Comparison of ENCODE assay signal across 8 cellular contexts in the genomic region with DNA sequence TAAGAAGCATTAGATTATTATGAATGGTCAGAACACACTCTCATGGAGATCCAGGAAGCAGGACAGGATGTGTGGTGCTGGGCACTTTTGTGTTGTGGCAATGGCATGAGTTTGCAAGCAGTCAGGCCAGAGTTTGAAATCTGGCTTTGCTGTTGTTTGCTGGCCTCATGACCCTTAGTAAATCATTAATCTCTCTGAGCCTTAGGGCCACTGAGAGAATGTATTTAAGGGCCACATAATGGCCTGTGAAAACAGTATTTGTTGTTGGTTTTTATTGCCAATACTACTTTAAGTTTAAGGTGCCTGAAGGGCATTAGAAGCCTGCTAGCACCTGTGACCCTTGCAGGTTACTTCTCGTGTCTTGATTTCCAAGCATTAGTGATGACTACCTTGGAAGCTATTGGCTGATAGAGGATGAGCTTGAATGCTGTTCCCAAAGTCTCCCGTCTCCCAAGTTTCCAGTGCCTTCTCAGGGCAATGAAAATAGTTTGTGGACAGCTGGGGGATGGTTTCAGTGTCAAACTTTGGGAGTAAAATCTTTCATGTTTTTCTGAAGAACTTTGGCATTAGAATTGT. TPM values are rescaled to one million over a fixed set of nuclear protein-coding genes. Genes with fewer than 3 reads are reported as not detected.
DNase-seq lines count a peak whose midpoint lies in the region; ATAC-seq, FAIRE-seq and TF ChIP-seq lines count a peak whose summit lies in the region.

No MANE protein-coding gene starts in this region.

- CTCF ChIA-PET in activated CD4-positive, alpha-beta memory T cell treated with anti-CD3 and anti-CD28 coated beads for 36 hours (lab: Charles Lee), result interaction anchor here (0.6 to 2.0 kb wide), 8 partner anchors 13 to 397 kb away, joined by 3 to 17 read pairs (median 4); partner anchors contain the start of gene STIM1
- CTCF ChIA-PET in naive thymus-derived CD4-positive, alpha-beta T cell (lab: Charles Lee), result interaction anchor here (0.5 to 1.5 kb wide), 4 partner anchors 21 to 39 kb away, joined by 3 to 5 read pairs (median 4); no protein-coding TSS in a partner anchor

- peaks cover 75% of the 10 kb centered on the region for H3K4me1 Mint-ChIP-seq in activated CD4-positive, alpha-beta memory T cell treated with anti-CD3 and anti-CD28 coated beads for 36 hours (ENCODE audit: low read depth)
- peaks cover 63 to 95% (median 90%) of the 10 kb centered on the region in 7 donors for H3K4me1 Mint-ChIP-seq in naive thymus-derived CD4-positive, alpha-beta T cell

- H3K36me3 ChIP-seq in naive thymus-derived CD4-positive, alpha-beta T cell (ENCODE audit: control insufficient read depth in 2 of 3, insufficient read depth in 3 of 3, low read length in 3 of 3), result no peaks in the 10 kb centered on the region
- no peaks in the 10 kb centered on the region for H3K36me3 ChIP-seq in suprapubic skin

- no peaks in the 10 kb centered on the region for H3K27me3 ChIP-seq in naive thymus-derived CD4-positive, alpha-beta T cell (ENCODE audit: control insufficient read depth in 2 of 2, insufficient read depth in 2 of 2, low read length in 2 of 2)
- no peaks in the 10 kb centered on the region for H3K27me3 ChIP-seq in suprapubic skin

- no peak overlapping the region for H3K4me3 ChIP-seq in naive thymus-derived CD4-positive, alpha-beta T cell (ENCODE audit: low read length)
- H3K4me3 ChIP-seq in suprapubic skin, result no peak overlapping the region

- no peaks in the 10 kb centered on the region for H3K9me3 ChIP-seq in naive thymus-derived CD4-positive, alpha-beta T cell (ENCODE audit: control insufficient read depth in 2 of 3, low read length in 3 of 3)
- no peaks in the 10 kb centered on the region for H3K9me3 ChIP-seq in suprapubic skin

- intact Hi-C loops in activated CD4-positive, alpha-beta memory T cell treated with anti-CD3 and anti-CD28 coated beads for 36 hours (cut with micrococcal nuclease), result loop anchor here (2.0 kb wide), 1 partner anchor 19 kb away; no protein-coding TSS in a partner anchor
- intact Hi-C loops in naive thymus-derived CD4-positive, alpha-beta T cell (cut with micrococcal nuclease), result loop anchor here in 1 of 2 donors (1.0 to 2.0 kb wide), 2 partner anchors 9 to 15 kb away; no protein-coding TSS in a partner anchor

- no peak for TF ChIP-seq CTCF in suprapubic skin (IDR thresholded peaks at IDR 0.05)

- ATAC-seq in HG02588 (IDR thresholded peaks at IDR 0.05; ENCODE audit: unreplicated experiment) (peak; percentile 41), GM18519 (IDR thresholded peaks at IDR 0.05; ENCODE audit: low FRiP score, unreplicated experiment) (no peak)
- ATAC-seq in naive thymus-derived CD4-positive, alpha-beta T cell, result peak; percentile 33

- H3K27ac ChIP-seq in naive thymus-derived CD4-positive, alpha-beta T cell (ENCODE audit: low read depth, low read length), result peak overlapping the region; percentile 17
- no peak overlapping the region for H3K27ac ChIP-seq in suprapubic skin

- POLR2A ChIA-PET in activated CD4-positive, alpha-beta memory T cell treated with anti-CD3 and anti-CD28 coated beads for 36 hours (lab: Charles Lee), result interaction anchor here (1.9 kb wide), 1 partner anchor 39 kb away, joined by 5 read pairs; the partner anchor contains the start of gene RHOG
- POLR2A ChIA-PET in naive thymus-derived CD4-positive, alpha-beta T cell (lab: Charles Lee), result interaction anchor here (0.7 to 1.9 kb wide), 4 partner anchors 25 to 65 kb away, joined by 3 to 9 read pairs (median 4); partner anchors contain the start of gene STIM1

- peak overlapping the region; percentile 57 for H3K27ac Mint-ChIP-seq in activated CD4-positive, alpha-beta memory T cell treated with anti-CD3 and anti-CD28 coated beads for 36 hours
- H3K27ac Mint-ChIP-seq in naive thymus-derived CD4-positive, alpha-beta T cell, result peak overlapping the region in 8 of 9 donors; percentile 54 to 87 (median 67)

- no peaks in the 10 kb centered on the region for H3K9me3 Mint-ChIP-seq in activated CD4-positive, alpha-beta memory T cell treated with anti-CD3 and anti-CD28 coated beads for 36 hours
- no peaks in the 10 kb centered on the region for H3K9me3 Mint-ChIP-seq in naive thymus-derived CD4-positive, alpha-beta T cell

- WGBS in suprapubic skin, result 50% methylated on average over 2 of the region's 2 CpGs

- no peak overlapping the region for H3K4me3 Mint-ChIP-seq in activated CD4-positive, alpha-beta memory T cell treated with anti-CD3 and anti-CD28 coated beads for 36 hours
- H3K4me3 Mint-ChIP-seq in naive thymus-derived CD4-positive, alpha-beta T cell, result peak overlapping the region in 6 of 10 donors; percentile 32 to 70 (median 44)

- no peaks in the 10 kb centered on the region for H3K27me3 Mint-ChIP-seq in activated CD4-positive, alpha-beta memory T cell treated with anti-CD3 and anti-CD28 coated beads for 36 hours
- no peaks in the 10 kb centered on the region for H3K27me3 Mint-ChIP-seq in naive thymus-derived CD4-positive, alpha-beta T cell

- no peak for DNase-seq in GM12892 (ENCODE audit: insufficient read length)
- no peak for DNase-seq in activated CD4-positive, alpha-beta memory T cell treated with anti-CD3 and anti-CD28 coated beads for 36 hours
- DNase-seq in naive thymus-derived CD4-positive, alpha-beta T cell, result no peak
- no peak for DNase-seq in suprapubic skin (ENCODE audit: low spot score in 2 of 2)
- no peak for DNase-seq in activated gamma-delta T cell treated with Interleukin-2 at 50 U/mL for 16 hours
- DNase-seq in HTR-8/SVneo (ENCODE audit: insufficient read length, low spot score), result no peak

- H3K36me3 Mint-ChIP-seq in activated CD4-positive, alpha-beta memory T cell treated with anti-CD3 and anti-CD28 coated beads for 36 hours, result no peaks in the 10 kb centered on the region
- peaks cover 0 to 18% (median 0%) of the 10 kb centered on the region in 5 donors for H3K36me3 Mint-ChIP-seq in naive thymus-derived CD4-positive, alpha-beta T cell

- H3K4me1 ChIP-seq in naive thymus-derived CD4-positive, alpha-beta T cell (ENCODE audit: control insufficient read depth in 2 of 2, insufficient read depth in 2 of 2, low read length in 2 of 2), result peaks cover 32 to 42% of the 10 kb centered on the region in 2 donors
- H3K4me1 ChIP-seq in suprapubic skin, result peaks cover 41% of the 10 kb centered on the region

- FAIRE-seq in GM12892 (lab: Jason Lieb, UNC), result peak; percentile 86
- no peak for FAIRE-seq in HTR-8/SVneo (lab: Jason Lieb, UNC)

- TF ChIP-seq POLR2A in GM12892 (IDR thresholded peaks at IDR 0.05; ENCODE audit: low read depth, low read length), result no peak
- no peak for TF ChIP-seq POLR2A in suprapubic skin (IDR thresholded peaks at IDR 0.05)

- no peak for TF ChIP-seq EP300 in suprapubic skin (IDR thresholded peaks at IDR 0.05)

RNA-seq across cellular contexts. Expression of gene STIM1, which starts 24.6 kb away (rescaled TPM):
- 25.2 TPM for polyA plus RNA-seq in GM12892 (2012; ENCODE audit: missing spikeins)
- 10 to 100 TPM; 55.9 to 61.1 TPM for total RNA-seq in activated CD4-positive, alpha-beta memory T cell treated with anti-CD3 and anti-CD28 coated beads for 36 hours
- total RNA-seq in naive thymus-derived CD4-positive, alpha-beta T cell, result 100 to 1,000 TPM in 3 of 5 experiments, 10 to 100 TPM in 2; 95.6 to 117 (median 103) TPM
- 10 to 100 TPM; 38.4 to 43.6 TPM for polyA plus RNA-seq in naive thymus-derived CD4-positive, alpha-beta T cell
- total RNA-seq in suprapubic skin, result 10 to 100 TPM; 58.4 to 70.2 (median 60.9) TPM

RNA-seq across cellular contexts. Expression of gene RHOG, which starts 39.3 kb away (rescaled TPM):
- 61.8 TPM for polyA plus RNA-seq in GM12892 (2012; ENCODE audit: missing spikeins)
- total RNA-seq in activated CD4-positive, alpha-beta memory T cell treated with anti-CD3 and anti-CD28 coated beads for 36 hours, result 100 to 1,000 TPM; 181 to 186 TPM
- total RNA-seq in naive thymus-derived CD4-positive, alpha-beta T cell, result 100 to 1,000 TPM in 2 of 5 experiments, 10 to 100 TPM in 3; 89.4 to 147 (median 96.3) TPM
- 100 to 1,000 TPM; 133 to 220 TPM for polyA plus RNA-seq in naive thymus-derived CD4-positive, alpha-beta T cell
- 10 to 100 TPM; 36.6 to 47.3 (median 39.3) TPM for total RNA-seq in suprapubic skin
